ENCODE assay signal across 1 cellular context in genomic region chr17:10631048-10631700, GRCh38.
A peak's percentile ranks its signal among the peaks of the same experiment; 100 is the strongest.
TF ChIP-seq lines count a peak whose summit lies in the region.

No MANE protein-coding gene starts in this region.

TF ChIP-seq in HepG2, 621 proteins besides CTCF, POLR2A, EP300 and RAD21 (continued from another document):
- TF ChIP-seq PAXIP1 (CRISPR knock-in tag; conservative IDR thresholded peaks at IDR 0.05) = no peak
- no peak for TF ChIP-seq FLYWCH1 (CRISPR knock-in tag; IDR thresholded peaks at IDR 0.05)
- 0 out of 2 replicates have a peak, but pooled peaks have one; percentile 4 for TF ChIP-seq SMC3 (IDR thresholded peaks at IDR 0.05; ENCODE audit: low read length)
- no peak for TF ChIP-seq HNF4G (IDR thresholded peaks at IDR 0.05; ENCODE audit: borderline replicate concordance, low read depth, low read length)
- no peak for TF ChIP-seq HNF4G (CRISPR knock-in tag; IDR thresholded peaks at IDR 0.05; ENCODE audit: borderline replicate concordance, low read depth)
- TF ChIP-seq SKI (IDR thresholded peaks at IDR 0.05; ENCODE audit: partially characterized antibody) = no peak
- no peak for TF ChIP-seq ZNF431 (CRISPR knock-in tag; IDR thresholded peaks at IDR 0.05; ENCODE audit: borderline replicate concordance, low read depth)
- TF ChIP-seq MAZ (IDR thresholded peaks at IDR 0.05; ENCODE audit: borderline replicate concordance, low read depth, low read length) = no peak
- TF ChIP-seq MAZ (CRISPR knock-in tag; IDR thresholded peaks at IDR 0.05; ENCODE audit: low read depth) = no peak
- TF ChIP-seq, protein P1, sequence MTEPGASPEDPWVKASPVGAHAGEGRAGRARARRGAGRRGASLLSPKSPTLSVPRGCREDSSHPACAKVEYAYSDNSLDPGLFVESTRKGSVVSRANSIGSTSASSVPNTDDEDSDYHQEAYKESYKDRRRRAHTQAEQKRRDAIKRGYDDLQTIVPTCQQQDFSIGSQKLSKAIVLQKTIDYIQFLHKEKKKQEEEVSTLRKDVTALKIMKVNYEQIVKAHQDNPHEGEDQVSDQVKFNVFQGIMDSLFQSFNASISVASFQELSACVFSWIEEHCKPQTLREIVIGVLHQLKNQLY (CRISPR knock-in tag; IDR thresholded peaks at IDR 0.05) = no peak
- TF ChIP-seq, protein P2, sequence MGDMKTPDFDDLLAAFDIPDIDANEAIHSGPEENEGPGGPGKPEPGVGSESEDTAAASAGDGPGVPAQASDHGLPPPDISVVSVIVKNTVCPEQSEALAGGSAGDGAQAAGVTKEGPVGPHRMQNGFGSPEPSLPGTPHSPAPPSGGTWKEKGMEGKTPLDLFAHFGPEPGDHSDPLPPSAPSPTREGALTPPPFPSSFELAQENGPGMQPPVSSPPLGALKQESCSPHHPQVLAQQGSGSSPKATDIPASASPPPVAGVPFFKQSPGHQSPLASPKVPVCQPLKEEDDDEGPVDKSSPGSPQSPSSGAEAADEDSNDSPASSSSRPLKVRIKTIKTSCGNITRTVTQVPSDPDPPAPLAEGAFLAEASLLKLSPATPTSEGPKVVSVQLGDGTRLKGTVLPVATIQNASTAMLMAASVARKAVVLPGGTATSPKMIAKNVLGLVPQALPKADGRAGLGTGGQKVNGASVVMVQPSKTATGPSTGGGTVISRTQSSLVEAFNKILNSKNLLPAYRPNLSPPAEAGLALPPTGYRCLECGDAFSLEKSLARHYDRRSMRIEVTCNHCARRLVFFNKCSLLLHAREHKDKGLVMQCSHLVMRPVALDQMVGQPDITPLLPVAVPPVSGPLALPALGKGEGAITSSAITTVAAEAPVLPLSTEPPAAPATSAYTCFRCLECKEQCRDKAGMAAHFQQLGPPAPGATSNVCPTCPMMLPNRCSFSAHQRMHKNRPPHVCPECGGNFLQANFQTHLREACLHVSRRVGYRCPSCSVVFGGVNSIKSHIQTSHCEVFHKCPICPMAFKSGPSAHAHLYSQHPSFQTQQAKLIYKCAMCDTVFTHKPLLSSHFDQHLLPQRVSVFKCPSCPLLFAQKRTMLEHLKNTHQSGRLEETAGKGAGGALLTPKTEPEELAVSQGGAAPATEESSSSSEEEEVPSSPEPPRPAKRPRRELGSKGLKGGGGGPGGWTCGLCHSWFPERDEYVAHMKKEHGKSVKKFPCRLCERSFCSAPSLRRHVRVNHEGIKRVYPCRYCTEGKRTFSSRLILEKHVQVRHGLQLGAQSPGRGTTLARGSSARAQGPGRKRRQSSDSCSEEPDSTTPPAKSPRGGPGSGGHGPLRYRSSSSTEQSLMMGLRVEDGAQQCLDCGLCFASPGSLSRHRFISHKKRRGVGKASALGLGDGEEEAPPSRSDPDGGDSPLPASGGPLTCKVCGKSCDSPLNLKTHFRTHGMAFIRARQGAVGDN (CRISPR knock-in tag; IDR thresholded peaks at IDR 0.05) = no peak
- no peak for TF ChIP-seq ZNF446 (CRISPR knock-in tag; IDR thresholded peaks at IDR 0.05)
- no peak for TF ChIP-seq ZNF839 (CRISPR knock-in tag; IDR thresholded peaks at IDR 0.05; ENCODE audit: borderline replicate concordance)
- no peak for TF ChIP-seq PLRG1 (conservative IDR thresholded peaks at IDR 0.05)
- TF ChIP-seq, protein P3, sequence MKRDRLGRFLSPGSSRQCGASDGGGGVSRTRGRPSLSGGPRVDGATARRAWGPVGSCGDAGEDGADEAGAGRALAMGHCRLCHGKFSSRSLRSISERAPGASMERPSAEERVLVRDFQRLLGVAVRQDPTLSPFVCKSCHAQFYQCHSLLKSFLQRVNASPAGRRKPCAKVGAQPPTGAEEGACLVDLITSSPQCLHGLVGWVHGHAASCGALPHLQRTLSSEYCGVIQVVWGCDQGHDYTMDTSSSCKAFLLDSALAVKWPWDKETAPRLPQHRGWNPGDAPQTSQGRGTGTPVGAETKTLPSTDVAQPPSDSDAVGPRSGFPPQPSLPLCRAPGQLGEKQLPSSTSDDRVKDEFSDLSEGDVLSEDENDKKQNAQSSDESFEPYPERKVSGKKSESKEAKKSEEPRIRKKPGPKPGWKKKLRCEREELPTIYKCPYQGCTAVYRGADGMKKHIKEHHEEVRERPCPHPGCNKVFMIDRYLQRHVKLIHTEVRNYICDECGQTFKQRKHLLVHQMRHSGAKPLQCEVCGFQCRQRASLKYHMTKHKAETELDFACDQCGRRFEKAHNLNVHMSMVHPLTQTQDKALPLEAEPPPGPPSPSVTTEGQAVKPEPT (CRISPR knock-in tag; IDR thresholded peaks at IDR 0.05; ENCODE audit: low read depth) = no peak
- no peak for TF ChIP-seq CAMTA2 (CRISPR knock-in tag; IDR thresholded peaks at IDR 0.05; ENCODE audit: borderline replicate concordance)
- TF ChIP-seq NR1H2 (CRISPR knock-in tag; IDR thresholded peaks at IDR 0.05; ENCODE audit: borderline replicate concordance, low read depth) = no peak
- no peak for TF ChIP-seq AKNA (CRISPR knock-in tag; IDR thresholded peaks at IDR 0.05; ENCODE audit: borderline replicate concordance)
- no peak for TF ChIP-seq NFE2 (CRISPR knock-in tag; IDR thresholded peaks at IDR 0.05)
